ENCODE assay signal across 20 cellular contexts in genomic region chr6:36955136-36955535, GRCh38. TPM values are rescaled to one million over a fixed set of nuclear protein-coding genes. Genes with fewer than 3 reads are reported as not detected.
DNase-seq lines count a peak whose midpoint lies in the region; ATAC-seq, FAIRE-seq and TF ChIP-seq lines count a peak whose summit lies in the region.
"Had no signal": no experiment of that assay in that cellular context is flagged by ENCODE, and none has a peak within 500 bp of the region (broad histone marks: within the 10 kb centered on the region; RNA-seq: fewer than 3 reads in every experiment).

No MANE protein-coding gene starts in this region.

- 35 to 38% methylated on average over 6 of the region's 6 CpGs for WGBS in sigmoid colon, 2 donors

- no peaks in the 10 kb centered on the region for H3K9me3 ChIP-seq in sigmoid colon
- H3K9me3 ChIP-seq: transverse colon had no signal

- ATAC-seq in activated naive CD4-positive, alpha-beta T cell treated with anti-CD3 and anti-CD28 coated beads, Interleukin-2, amount 50 U/mL, for 72 hours: peak in 1 of 2 donors; percentile 21
- no peak for ATAC-seq in effector memory CD8-positive, alpha-beta T cell (replicated peaks)
- ATAC-seq in stimulated activated effector memory CD8-positive, alpha-beta T cell treated with anti-CD3 and anti-CD28 coated beads, Interleukin-12 subunit alpha, Interleukin-12 subunit beta, amount 100 ng/mL, for 72 hours: no peak

- peak overlapping the region; percentile 27 to 73 for H3K27ac Mint-ChIP-seq in activated naive CD4-positive, alpha-beta T cell treated with anti-CD3 and anti-CD28 coated beads, Interleukin-2, amount 50 U/mL, for 72 hours
- H3K27ac Mint-ChIP-seq in effector memory CD8-positive, alpha-beta T cell: peak overlapping the region; percentile 32 to 88
- peak overlapping the region; percentile 83 for H3K27ac Mint-ChIP-seq in stimulated activated effector memory CD8-positive, alpha-beta T cell treated with anti-CD3 and anti-CD28 coated beads, Interleukin-12 subunit alpha, Interleukin-12 subunit beta, amount 100 ng/mL, for 72 hours
- H3K27ac Mint-ChIP-seq: activated naive CD4-positive, alpha-beta T cell treated with anti-CD3 and anti-CD28 coated beads for 36 hours; progenitor cell of endocrine pancreas had no signal

- no peaks in the 10 kb centered on the region for H3K9me3 Mint-ChIP-seq in activated naive CD4-positive, alpha-beta T cell treated with anti-CD3 and anti-CD28 coated beads, Interleukin-2, amount 50 U/mL, for 72 hours
- H3K9me3 Mint-ChIP-seq in effector memory CD8-positive, alpha-beta T cell: no peaks in the 10 kb centered on the region
- no peaks in the 10 kb centered on the region for H3K9me3 Mint-ChIP-seq in stimulated activated effector memory CD8-positive, alpha-beta T cell treated with anti-CD3 and anti-CD28 coated beads, Interleukin-12 subunit alpha, Interleukin-12 subunit beta, amount 100 ng/mL, for 72 hours
- H3K9me3 Mint-ChIP-seq: activated naive CD4-positive, alpha-beta T cell treated with anti-CD3 and anti-CD28 coated beads for 36 hours had no signal

- no peaks in the 10 kb centered on the region for H3K4me1 ChIP-seq in sigmoid colon
- H3K4me1 ChIP-seq: transverse colon had no signal

- H3K27me3 ChIP-seq in sigmoid colon: no peaks in the 10 kb centered on the region
- H3K27me3 ChIP-seq: transverse colon had no signal

- no peaks in the 10 kb centered on the region for H3K36me3 ChIP-seq in sigmoid colon
- H3K36me3 ChIP-seq: transverse colon had no signal

- TF ChIP-seq EP300 in sigmoid colon (IDR thresholded peaks at IDR 0.05): no peak

- DNase-seq in activated naive CD4-positive, alpha-beta T cell treated with anti-CD3 and anti-CD28 coated beads, Interleukin-2, amount 50 U/mL, for 72 hours (ENCODE audit: low spot score in 2 of 2): no peak
- no peak for DNase-seq in activated naive CD4-positive, alpha-beta T cell treated with Interleukin-2 at 50 U/mL for 16 hours
- no peak for DNase-seq in Jurkat, Clone E6-1 (ENCODE audit: low read depth, low spot score)
- DNase-seq in effector memory CD8-positive, alpha-beta T cell: no peak
- DNase-seq in stimulated activated effector memory CD8-positive, alpha-beta T cell treated with anti-CD3 and anti-CD28 coated beads, Interleukin-12 subunit alpha, Interleukin-12 subunit beta, amount 100 ng/mL, for 72 hours (ENCODE audit: low spot score in 2 of 2): no peak
- DNase-seq in MV-4-11 (lab: John Stamatoyannopoulos, UW) (no peak), H54 (ENCODE audit: insufficient read length, low spot score) (no peak), sigmoid colon (no peak)
- DNase-seq: activated CD4-positive, CD25-positive, alpha-beta regulatory T cell treated with anti-CD3 and anti-CD28 coated beads, Interleukin-2, amount 50 U/mL, for 72 hours; activated naive CD4-positive, alpha-beta T cell treated with anti-CD3 and anti-CD28 coated beads for 36 hours; AML-193; central memory CD4-positive, alpha-beta T cell; EL; NCI-H1092 treated with DMSO at 0.1 percent for 48 hours; NCI-H2171 treated with DMSO at 0.1 percent for 48 hours; transverse colon had no signal

- H3K4me3 ChIP-seq in Jurkat, Clone E6-1 (ENCODE audit: low read length): peak overlapping the region; percentile 50
- no peak overlapping the region for H3K4me3 ChIP-seq in sigmoid colon
- H3K4me3 ChIP-seq: SK-N-MC, transverse colon had no signal

- intact Hi-C loops in sigmoid colon (cut with DNase I): no loop called here

- H3K27ac ChIP-seq in sigmoid colon: no peak overlapping the region
- H3K27ac ChIP-seq: epithelial cell of prostate, SK-N-MC, transverse colon had no signal

- TF ChIP-seq CTCF in sigmoid colon (IDR thresholded peaks at IDR 0.05): no peak

- no peaks in the 10 kb centered on the region for H3K36me3 Mint-ChIP-seq in activated naive CD4-positive, alpha-beta T cell treated with anti-CD3 and anti-CD28 coated beads, Interleukin-2, amount 50 U/mL, for 72 hours
- peaks cover 2% of the 10 kb centered on the region for H3K36me3 Mint-ChIP-seq in effector memory CD8-positive, alpha-beta T cell (ENCODE audit: insufficient read depth)
- no peaks in the 10 kb centered on the region for H3K36me3 Mint-ChIP-seq in stimulated activated effector memory CD8-positive, alpha-beta T cell treated with anti-CD3 and anti-CD28 coated beads, Interleukin-12 subunit alpha, Interleukin-12 subunit beta, amount 100 ng/mL, for 72 hours

- no peak for TF ChIP-seq POLR2A in H54 (IDR thresholded peaks at IDR 0.05; ENCODE audit: low read depth, low read length)
- TF ChIP-seq POLR2A in sigmoid colon (IDR thresholded peaks at IDR 0.05): no peak

- H3K4me3 Mint-ChIP-seq in effector memory CD8-positive, alpha-beta T cell: peak overlapping the region; percentile 79 to 83
- peak overlapping the region; percentile 48 for H3K4me3 Mint-ChIP-seq in stimulated activated effector memory CD8-positive, alpha-beta T cell treated with anti-CD3 and anti-CD28 coated beads, Interleukin-12 subunit alpha, Interleukin-12 subunit beta, amount 100 ng/mL, for 72 hours

- H3K4me1 Mint-ChIP-seq in effector memory CD8-positive, alpha-beta T cell (ENCODE audit: low read depth in 2 of 2): peaks cover 29% of the 10 kb centered on the region in 2 donors
- H3K4me1 Mint-ChIP-seq in stimulated activated effector memory CD8-positive, alpha-beta T cell treated with anti-CD3 and anti-CD28 coated beads, Interleukin-12 subunit alpha, Interleukin-12 subunit beta, amount 100 ng/mL, for 72 hours: peaks cover 43% of the 10 kb centered on the region

- H3K27me3 Mint-ChIP-seq in effector memory CD8-positive, alpha-beta T cell: no peaks in the 10 kb centered on the region

- FAIRE-seq in H54 (lab: Jason Lieb, UNC): no peak
- FAIRE-seq: kidney had no signal

RNA-seq across cellular contexts. Expression of gene PI16, which starts 0.6 kb away (rescaled TPM):
- total RNA-seq in activated naive CD4-positive, alpha-beta T cell treated with anti-CD3 and anti-CD28 coated beads, Interleukin-2, amount 50 U/mL, for 72 hours: 1 to 10 TPM in 1 of 2 donors, under 1 TPM in 1; 0.30 to 1.7 TPM
- polyA plus RNA-seq in Jurkat, Clone E6-1 (2012; ENCODE audit: insufficient read depth, insufficient read length): 20.2 TPM
- 10 to 100 TPM in 3 of 4 donors, 1 to 10 TPM in 1; 2.9 to 50.7 (median 15.4) TPM for total RNA-seq in sigmoid colon
- polyA plus RNA-seq in sigmoid colon: 1 to 10 TPM in 2 of 3 donors, under 1 TPM in 1; 0.85 to 1.8 (median 1.2) TPM
- total RNA-seq: progenitor cell of endocrine pancreas had no signal

RNA-seq across cellular contexts. Expression of gene MTCH1, which starts 30.9 kb away (rescaled TPM):
- total RNA-seq in activated naive CD4-positive, alpha-beta T cell treated with anti-CD3 and anti-CD28 coated beads, Interleukin-2, amount 50 U/mL, for 72 hours: 100 to 1,000 TPM; 129 to 139 TPM
- polyA plus RNA-seq in Jurkat, Clone E6-1 (2012; ENCODE audit: insufficient read depth, insufficient read length): 112 TPM
- total RNA-seq in sigmoid colon: 100 to 1,000 TPM; 163 to 198 (median 195) TPM
- polyA plus RNA-seq in sigmoid colon: 100 to 1,000 TPM; 141 to 150 (median 150) TPM

RNA-seq across cellular contexts. Expression of gene FGD2, which starts 50.3 kb away (rescaled TPM):
- 1 to 10 TPM; 1.3 to 2.4 TPM for total RNA-seq in activated naive CD4-positive, alpha-beta T cell treated with anti-CD3 and anti-CD28 coated beads, Interleukin-2, amount 50 U/mL, for 72 hours
- polyA plus RNA-seq in Jurkat, Clone E6-1 (2012; ENCODE audit: insufficient read depth, insufficient read length): not detected
- 10 to 100 TPM; 17.1 to 39.3 (median 21.9) TPM for total RNA-seq in sigmoid colon
- 10 to 100 TPM in 1 of 3 donors, 1 to 10 TPM in 2; 3.7 to 40.8 (median 9.0) TPM for polyA plus RNA-seq in sigmoid colon
- total RNA-seq: progenitor cell of endocrine pancreas had no signal

Comparison
In these comparisons a context has a peak if more than half of its experiments do, and no peak if none do; other contexts are left out.
1. RNA of gene FGD2, which starts 50.3 kb away (total RNA-seq): 17.1 to 39.3 TPM in sigmoid colon; 1.3 to 2.4 TPM in activated naive CD4-positive, alpha-beta T cell treated with anti-CD3 and anti-CD28 coated beads, Interleukin-2, amount 50 U/mL, for 72 hours; every median in the first group is over 4 times any median in the second.
2. Peak in every context shown above with its lines, with median percentiles within 50 percentile points of each other: H3K27ac Mint-ChIP-seq.